25 cellular contexts compared by ENCODE assay signal in genomic region chr6:134967711-134968110, GRCh38. TPM values are rescaled to one million over a fixed set of nuclear protein-coding genes. Genes with fewer than 3 reads are reported as not detected.
DNase-seq lines count a peak whose midpoint lies in the region; ATAC-seq, FAIRE-seq and TF ChIP-seq lines count a peak whose summit lies in the region.
"Had no signal": no experiment of that assay in that cellular context is flagged by ENCODE, and none has a peak within 500 bp of the region (broad histone marks: within the 10 kb centered on the region; RNA-seq: fewer than 3 reads in every experiment).

No MANE protein-coding gene starts in this region.

- H3K4me3 Mint-ChIP-seq in central memory CD8-positive, alpha-beta T cell: no peak overlapping the region
- H3K4me3 Mint-ChIP-seq: CD4-positive, alpha-beta T cell had no signal

- no peaks in the 10 kb centered on the region for H3K27me3 ChIP-seq in dorsolateral prefrontal cortex

- H3K4me1 Mint-ChIP-seq in central memory CD8-positive, alpha-beta T cell: no peaks in the 10 kb centered on the region

- H3K4me3 ChIP-seq in dorsolateral prefrontal cortex: no peak overlapping the region
- H3K4me3 ChIP-seq: A549 had no signal

- H3K27ac ChIP-seq in dorsolateral prefrontal cortex: peak overlapping the region in 1 of 59 donors; percentile 32
- H3K27ac ChIP-seq: A549 had no signal

- ATAC-seq in GM21529 (IDR thresholded peaks at IDR 0.05; ENCODE audit: unreplicated experiment) (peak; percentile 87), HG03175 (IDR thresholded peaks at IDR 0.05; ENCODE audit: unreplicated experiment) (peak; percentile 52)
- ATAC-seq in central memory CD8-positive, alpha-beta T cell (replicated peaks; ENCODE audit: extremely low read depth, poor library complexity, severe bottlenecking): no peak
- ATAC-seq: A549, HCT116, PC-3 had no signal

- no peak for TF ChIP-seq CTCF in dorsolateral prefrontal cortex (IDR thresholded peaks at IDR 0.05 in 54 of 56, conservative IDR thresholded peaks at IDR 0.05 in 2 of 56; ENCODE audit: low read depth in 1 of 56, partially characterized antibody in 56 of 56)

- peaks cover 22% of the 10 kb centered on the region for H3K36me3 Mint-ChIP-seq in central memory CD8-positive, alpha-beta T cell (ENCODE audit: insufficient read depth)

- DNase-seq in GM12892 (ENCODE audit: insufficient read length) (no peak), dorsolateral prefrontal cortex (no peak), NCI-H2196 (lab: John Stamatoyannopoulos, UW; ENCODE audit: unreplicated experiment) (no peak)
- no peak for DNase-seq in central memory CD8-positive, alpha-beta T cell (ENCODE audit: low spot score in 2 of 2)
- no peak for DNase-seq in activated CD4-positive, alpha-beta T cell treated with anti-CD3 and anti-CD28 coated beads, Interleukin-2, amount 50 U/mL, for 48 hours
- DNase-seq: Caco-2; CD4-positive, alpha-beta T cell; DMS153; GF-D8; GOT3; MM.1S; NCI-H1092 treated with DMSO at 0.1 percent for 48 hours; NCI-H2081 treated with DMSO at 0.1 percent for 48 hours; NCI-H226; NCI-H524; NCI-H82; PC-3; RPMI8226; SHP77 treated with DMSO at 0.1 percent for 48 hours; SK-N-SH had no signal

- no peaks in the 10 kb centered on the region for H3K9me3 Mint-ChIP-seq in central memory CD8-positive, alpha-beta T cell
- H3K9me3 Mint-ChIP-seq: CD4-positive, alpha-beta T cell had no signal

- FAIRE-seq in GM12892 (lab: Jason Lieb, UNC): peak; percentile 77
- FAIRE-seq: A549 had no signal

- no peak for TF ChIP-seq POLR2A in GM12892 (IDR thresholded peaks at IDR 0.05; ENCODE audit: low read depth, low read length)

- peak overlapping the region; percentile 59 for H3K27ac Mint-ChIP-seq in central memory CD8-positive, alpha-beta T cell (ENCODE audit: low read depth)
- H3K27ac Mint-ChIP-seq: CD4-positive, alpha-beta T cell had no signal

- intact Hi-C loops in dorsolateral prefrontal cortex (cut with DNase I): no loop called here

- no peaks in the 10 kb centered on the region for H3K27me3 Mint-ChIP-seq in central memory CD8-positive, alpha-beta T cell
- H3K27me3 Mint-ChIP-seq: CD4-positive, alpha-beta T cell had no signal

RNA-seq across cellular contexts. Expression of gene ALDH8A1, which starts 17.8 kb away (rescaled TPM):
- 1.2 TPM for polyA plus RNA-seq in GM12892 (2012; ENCODE audit: missing spikeins)
- total RNA-seq in dorsolateral prefrontal cortex: 10 to 100 TPM in 53 of 120 experiments, 1 to 10 TPM in 67; 3.0 to 32.6 (median 9.4) TPM
- total RNA-seq: Daoy had no signal
